ENCODE assay signal across 8 cellular contexts in the genomic region with DNA sequence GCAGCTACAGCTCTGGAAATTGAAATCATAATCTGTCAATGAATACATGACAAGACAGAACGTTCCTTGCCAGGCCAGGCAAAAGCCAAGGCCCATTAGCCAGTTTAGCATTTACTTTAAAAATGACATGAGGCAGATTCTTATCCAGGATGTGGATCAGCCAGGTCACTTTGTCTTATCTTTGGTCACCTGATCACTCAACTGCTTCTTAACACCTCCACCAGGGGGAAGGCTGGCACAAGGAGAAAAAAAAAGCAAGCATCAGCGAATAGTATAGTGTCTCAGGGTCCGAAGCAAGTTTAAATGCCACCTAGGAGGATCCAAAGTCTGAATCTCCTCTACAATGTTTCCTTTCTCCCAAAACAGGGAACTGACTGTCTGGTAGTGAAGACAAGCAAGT. TPM values are rescaled to one million over a fixed set of nuclear protein-coding genes. Genes with fewer than 3 reads are reported as not detected.
DNase-seq lines count a peak whose midpoint lies in the region; ATAC-seq and TF ChIP-seq lines count a peak whose summit lies in the region.

No MANE protein-coding gene starts in this region.

- in situ Hi-C loops in brain microvascular endothelial cell (cut with HindIII; ENCODE audit: low pct_ligation_motif_present, low sequenced_read_pairs), result no loop called here

- DNase-seq in DMS 273 (lab: John Stamatoyannopoulos, UW; ENCODE audit: unreplicated experiment), result peak; percentile 61
- DNase-seq in NCI-H2227 (lab: John Stamatoyannopoulos, UW; ENCODE audit: unreplicated experiment), result peak; percentile 13
- DNase-seq in brain microvascular endothelial cell, result no peak
- no peak for DNase-seq in osteocyte (ENCODE audit: extremely low spot score, unreplicated experiment)
- no peak for DNase-seq in lower leg skin (ENCODE audit: low spot score in 2 of 2)
- no peak for DNase-seq in NCI-H2081 treated with DMSO at 0.1 percent for 48 hours (lab: John Stamatoyannopoulos, UW)

- no peaks in the 10 kb centered on the region for H3K4me1 Mint-ChIP-seq in osteocyte (ENCODE audit: unreplicated experiment)

- H3K27me3 Mint-ChIP-seq in osteocyte (ENCODE audit: unreplicated experiment), result peaks cover 9% of the 10 kb centered on the region

- H3K36me3 ChIP-seq in brain microvascular endothelial cell (replicated peaks), result no peaks in the 10 kb centered on the region

- peak; percentile 75 for ATAC-seq in GM21447 (IDR thresholded peaks at IDR 0.05; ENCODE audit: unreplicated experiment)
- no peak for ATAC-seq in HG03039 (IDR thresholded peaks at IDR 0.05; ENCODE audit: unreplicated experiment)

- H3K4me3 ChIP-seq in brain microvascular endothelial cell (ENCODE audit: low read depth, low read length) (no peak overlapping the region), lower leg skin (ENCODE audit: low read depth, poor library complexity, severe bottlenecking) (no peak overlapping the region)

- H3K4me3 Mint-ChIP-seq in osteocyte (ENCODE audit: unreplicated experiment), result no peak overlapping the region

- no peak for TF ChIP-seq POLR2A in lower leg skin (IDR thresholded peaks at IDR 0.05)

- no peaks in the 10 kb centered on the region for H3K36me3 Mint-ChIP-seq in osteocyte (ENCODE audit: unreplicated experiment)

- intact Hi-C loops in lower leg skin (cut with DNase I; ENCODE audit: low total_unique reads), result no loop called here

- 14 to 29% methylated on average over 3 of the region's 3 CpGs for WGBS in lower leg skin, 2 donors

- H3K27ac ChIP-seq in brain microvascular endothelial cell, result no peak overlapping the region

- H3K27me3 ChIP-seq in brain microvascular endothelial cell (replicated peaks), result no peaks in the 10 kb centered on the region

- H3K27ac Mint-ChIP-seq in osteocyte (ENCODE audit: unreplicated experiment), result no peak overlapping the region

- TF ChIP-seq CTCF in brain microvascular endothelial cell (IDR thresholded peaks at IDR 0.05; ENCODE audit: low read depth, low read length, missing control alignments) (peak; percentile 38), osteocyte (IDR thresholded peaks at IDR 0.05) (peak; percentile 39), lower leg skin (IDR thresholded peaks at IDR 0.05) (no peak)

- peaks cover 19% of the 10 kb centered on the region for H3K9me3 Mint-ChIP-seq in osteocyte (ENCODE audit: unreplicated experiment)

RNA-seq across cellular contexts. Expression of a gene that starts 18.8 kb away (rescaled TPM):
- total RNA-seq in osteocyte (not detected in 2 replicates), lower leg skin (not detected)

Comparison
In these comparisons a context has a peak if more than half of its experiments do, and no peak if none do; other contexts are left out.
1. DNase-seq: peak in DMS 273 (single experiment) and NCI-H2227 (single experiment); none in brain microvascular endothelial cell (single experiment), osteocyte (single experiment), lower leg skin (0 of 2) and NCI-H2081 treated with DMSO at 0.1 percent for 48 hours (single experiment).
2. CTCF ChIP-seq: peak in brain microvascular endothelial cell (single experiment) and osteocyte (single experiment); none in lower leg skin (0 of 3).